13 cellular contexts compared by ENCODE assay signal in the genomic region with DNA sequence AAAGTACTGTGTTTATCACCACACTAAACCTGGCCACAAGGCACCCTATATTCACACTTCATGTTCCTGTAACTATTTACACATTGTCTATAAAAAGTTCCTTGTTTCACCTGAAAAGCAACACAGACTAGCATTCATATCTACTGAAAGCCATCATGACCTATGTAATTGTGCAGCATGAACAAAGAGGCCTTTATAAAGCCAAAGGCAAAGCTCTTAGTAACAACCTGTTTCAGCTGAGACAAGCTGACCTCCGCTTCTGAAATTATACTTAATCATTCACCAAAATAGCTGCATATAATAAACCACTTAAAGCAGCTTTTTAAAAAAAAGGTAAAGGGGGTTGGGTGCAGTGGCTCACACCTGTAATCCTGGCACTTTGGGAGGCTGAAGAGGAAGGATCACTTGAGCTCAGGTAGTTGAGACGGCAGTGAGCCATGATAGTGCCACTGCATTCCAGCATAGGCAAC.
DNase-seq lines count a peak whose midpoint lies in the region; ATAC-seq and TF ChIP-seq lines count a peak whose summit lies in the region.
"Had no signal": no experiment of that assay in that cellular context is flagged by ENCODE, and none has a peak within 500 bp of the region (broad histone marks: within the 10 kb centered on the region; RNA-seq: fewer than 3 reads in every experiment).

No MANE protein-coding gene starts in this region.

- no peaks in the 10 kb centered on the region for H4K20me1 ChIP-seq in PC-3 (ENCODE audit: low read length)

- no peak overlapping the region for H3K4me3 ChIP-seq in PC-3 (ENCODE audit: low read length)
- no peak overlapping the region for H3K4me3 ChIP-seq in left lung
- H3K4me3 ChIP-seq in testis = no peak overlapping the region
- H3K4me3 ChIP-seq: sigmoid colon had no signal

- intact Hi-C loops in PC-3 (cut with micrococcal nuclease) (no loop called here), left lung (cut with DNase I) (no loop called here), testis (cut with DNase I; ENCODE audit: low total_unique reads) (no loop called here)

- BruUV-seq in PC-3 (replicated peaks; lab: Mats Ljungman, UMichigan) = no TSS peak

- no peaks in the 10 kb centered on the region for H3K9me3 Mint-ChIP-seq in activated naive CD4-positive, alpha-beta T cell treated with anti-CD3 and anti-CD28 coated beads, Interleukin-2, amount 50 U/mL, for 24 hours
- H3K9me3 Mint-ChIP-seq in activated naive CD4-positive, alpha-beta T cell treated with anti-CD3 and anti-CD28 coated beads, Interleukin-2, amount 50 U/mL, for 72 hours = no peaks in the 10 kb centered on the region

- no peak overlapping the region for H3K4me3 Mint-ChIP-seq in activated naive CD4-positive, alpha-beta T cell treated with anti-CD3 and anti-CD28 coated beads, Interleukin-2, amount 50 U/mL, for 24 hours

- ATAC-seq in activated naive CD4-positive, alpha-beta T cell treated with anti-CD3 and anti-CD28 coated beads, Interleukin-2, amount 50 U/mL, for 72 hours = no peak
- ATAC-seq in PC-3 (peak; percentile 37), left lung (peak; percentile 67)

- H3F3A ChIP-seq in PC-3 (ENCODE audit: low read length, unreplicated experiment) = no peaks in the 10 kb centered on the region

- H3K27ac Mint-ChIP-seq in activated naive CD4-positive, alpha-beta T cell treated with anti-CD3 and anti-CD28 coated beads, Interleukin-2, amount 50 U/mL, for 24 hours = peak overlapping the region; percentile 30
- H3K27ac Mint-ChIP-seq in activated naive CD4-positive, alpha-beta T cell treated with anti-CD3 and anti-CD28 coated beads, Interleukin-2, amount 50 U/mL, for 72 hours = peak overlapping the region in 1 of 2 donors; percentile 64

- no peak overlapping the region for H3K9ac ChIP-seq in PC-3 (ENCODE audit: low read length)

- no peaks in the 10 kb centered on the region for H3K9me2 ChIP-seq in PC-3 (replicated peaks; ENCODE audit: low read length)

- H3K9me3 ChIP-seq in PC-3 (ENCODE audit: low read length) (no peaks in the 10 kb centered on the region), left lung (no peaks in the 10 kb centered on the region), testis (no peaks in the 10 kb centered on the region)
- H3K9me3 ChIP-seq: sigmoid colon had no signal

- H3K4me1 ChIP-seq in PC-3 (ENCODE audit: insufficient read depth, low read length) = no peaks in the 10 kb centered on the region
- H3K4me1 ChIP-seq in left lung = no peaks in the 10 kb centered on the region
- no peaks in the 10 kb centered on the region for H3K4me1 ChIP-seq in testis
- H3K4me1 ChIP-seq: sigmoid colon had no signal

- DNase-seq in activated naive CD4-positive, alpha-beta T cell treated with anti-CD3 and anti-CD28 coated beads, Interleukin-2, amount 50 U/mL, for 72 hours (ENCODE audit: low spot score in 2 of 2) = no peak
- DNase-seq in PC-3 (peak; percentile 1), left lung (no peak), testis (no peak), HK-2 (ENCODE audit: unreplicated experiment) (no peak), iPS-NIHi11 (ENCODE audit: low spot score) (no peak), cerebellum (ENCODE audit: low spot score) (no peak)
- DNase-seq: effector memory CD4-positive, alpha-beta T cell; mesendoderm; NCI-H187; sigmoid colon; T1000 had no signal

- H3K27ac ChIP-seq in PC-3 (ENCODE audit: low read length) = no peak overlapping the region
- H3K27ac ChIP-seq in left lung = no peak overlapping the region
- H3K27ac ChIP-seq in testis = peak overlapping the region; percentile 54 to 77
- H3K27ac ChIP-seq: sigmoid colon had no signal

- 71 to 76% methylated on average over 2 of the region's 2 CpGs for WGBS in testis, 2 donors

- H3K27me3 Mint-ChIP-seq in activated naive CD4-positive, alpha-beta T cell treated with anti-CD3 and anti-CD28 coated beads, Interleukin-2, amount 50 U/mL, for 24 hours = no peaks in the 10 kb centered on the region

- POLR2A ChIA-PET in PC-3 (lab: Charles Lee; ENCODE audit: unreplicated experiment) = no interaction called here

- CTCF ChIA-PET in PC-3 (lab: Charles Lee) = no interaction called here

- no peak overlapping the region for H2AFZ ChIP-seq in PC-3 (ENCODE audit: low read length)

- peaks cover 4% of the 10 kb centered on the region for H3K36me3 Mint-ChIP-seq in activated naive CD4-positive, alpha-beta T cell treated with anti-CD3 and anti-CD28 coated beads, Interleukin-2, amount 50 U/mL, for 24 hours
- no peaks in the 10 kb centered on the region for H3K36me3 Mint-ChIP-seq in activated naive CD4-positive, alpha-beta T cell treated with anti-CD3 and anti-CD28 coated beads, Interleukin-2, amount 50 U/mL, for 72 hours

- TF ChIP-seq POLR2A in testis (IDR thresholded peaks at IDR 0.05) = no peak

- H3K4me1 Mint-ChIP-seq in activated naive CD4-positive, alpha-beta T cell treated with anti-CD3 and anti-CD28 coated beads, Interleukin-2, amount 50 U/mL, for 24 hours = peaks cover 20% of the 10 kb centered on the region

- no peaks in the 10 kb centered on the region for H3K27me3 ChIP-seq in PC-3 (ENCODE audit: low read length)
- H3K27me3 ChIP-seq in left lung = no peaks in the 10 kb centered on the region
- no peaks in the 10 kb centered on the region for H3K27me3 ChIP-seq in testis
- H3K27me3 ChIP-seq: sigmoid colon had no signal

- no peaks in the 10 kb centered on the region for H3K79me2 ChIP-seq in PC-3 (ENCODE audit: low read length)

- H3K4me2 ChIP-seq in PC-3 (ENCODE audit: low read length) = no peak overlapping the region

- H3K36me3 ChIP-seq in PC-3 (ENCODE audit: low read depth, low read length) = no peaks in the 10 kb centered on the region
- no peaks in the 10 kb centered on the region for H3K36me3 ChIP-seq in left lung
- H3K36me3 ChIP-seq in testis (ENCODE audit: low read depth, missing control alignments) = no peaks in the 10 kb centered on the region
- H3K36me3 ChIP-seq: sigmoid colon had no signal

- no peak for TF ChIP-seq CTCF in PC-3 (conservative IDR thresholded peaks at IDR 0.05; ENCODE audit: low read depth, low read length)
- TF ChIP-seq CTCF in left lung (IDR thresholded peaks at IDR 0.05) = no peak
- TF ChIP-seq CTCF in testis (IDR thresholded peaks at IDR 0.05) = no peak

Comparison
In these comparisons a context has a peak if more than half of its experiments do, and no peak if none do; other contexts are left out.
1. ATAC-seq: peak in PC-3 (single experiment) and left lung (single experiment); none in activated naive CD4-positive, alpha-beta T cell treated with anti-CD3 and anti-CD28 coated beads, Interleukin-2, amount 50 U/mL, for 72 hours (0 of 2).
2. H3K27ac ChIP-seq: peak in testis (2 of 2); none in PC-3 (single experiment) and left lung (0 of 2).